In genomic region chr15:71271327-71271726, GRCh38 we compare ENCODE assay signal across 1 cellular context.
TF ChIP-seq lines count a peak whose summit lies in the region.

No MANE protein-coding gene starts in this region.

TF ChIP-seq in IMR-90, 13 proteins besides CTCF, POLR2A, EP300 and RAD21:
- TF ChIP-seq NFE2L2 (IDR thresholded peaks at IDR 0.05; ENCODE audit: low read depth, low read length) = no peak
- no peak for TF ChIP-seq MAFK (IDR thresholded peaks at IDR 0.05; ENCODE audit: low read depth, low read length)
- TF ChIP-seq BHLHE40 (IDR thresholded peaks at IDR 0.05; ENCODE audit: low read depth, low read length) = no peak
- no peak for TF ChIP-seq USF2 (IDR thresholded peaks at IDR 0.05; ENCODE audit: low read depth, low read length)
- no peak for TF ChIP-seq MXI1 (IDR thresholded peaks at IDR 0.05; ENCODE audit: borderline replicate concordance, low read depth, low read length)
- no peak for TF ChIP-seq RFX5 (IDR thresholded peaks at IDR 0.05; ENCODE audit: low read depth, low read length)
- TF ChIP-seq SMC3 (IDR thresholded peaks at IDR 0.05; ENCODE audit: low read depth, low read length) = no peak
- no peak for TF ChIP-seq FOS (IDR thresholded peaks at IDR 0.05; ENCODE audit: low read depth, low read length)
- TF ChIP-seq CHD1 (IDR thresholded peaks at IDR 0.05; ENCODE audit: low read depth, low read length) = no peak
- TF ChIP-seq RCOR1 (IDR thresholded peaks at IDR 0.05; ENCODE audit: insufficient replicate concordance, low read length) = no peak
- TF ChIP-seq CEBPB (IDR thresholded peaks at IDR 0.05; ENCODE audit: low read depth, low read length) = no peak
